Comparison of ENCODE assay signal across 8 cellular contexts in genomic region chr6:12483712-12484111, GRCh38.
A peak's percentile ranks its signal among the peaks of the same experiment; 100 is the strongest.
DNase-seq lines count a peak whose midpoint lies in the region; ATAC-seq lines count a peak whose summit lies in the region.

No MANE protein-coding gene starts in this region.

- no peaks in the 10 kb centered on the region for H3K36me3 ChIP-seq in aorta (ENCODE audit: control insufficient read depth in 1 of 2, insufficient read depth in 2 of 2, low read length in 1 of 2)

- no peak overlapping the region for H3K4me3 ChIP-seq in aorta (ENCODE audit: low read length in 2 of 2)

- ATAC-seq in activated CD4-positive, CD25-positive, alpha-beta regulatory T cell treated with anti-CD3 and anti-CD28 coated beads, Interleukin-2, amount 50 U/mL, for 24 hours, result peak; percentile 25 to 53
- ATAC-seq in HG02759 (IDR thresholded peaks at IDR 0.05; ENCODE audit: unreplicated experiment) (peak; percentile 91), aorta (ENCODE audit: low FRiP score) (no peak), left colon (no peak)

- H3K9me3 ChIP-seq in aorta (ENCODE audit: control insufficient read depth, low read length), result no peaks in the 10 kb centered on the region

- no peaks in the 10 kb centered on the region for H3K27me3 ChIP-seq in aorta (ENCODE audit: control insufficient read depth in 1 of 2, insufficient read depth in 2 of 2, low read length in 1 of 2)

- DNase-seq in activated CD4-positive, CD25-positive, alpha-beta regulatory T cell (lab: John Stamatoyannopoulos, UW), result no peak
- DNase-seq in RPMI7951 (ENCODE audit: low read depth) (peak; percentile 95), islet precursor cell (peak; percentile 59), NCI-H446 treated with DMSO at 0.1 percent for 48 hours (lab: John Stamatoyannopoulos, UW) (no peak), aorta (no peak), left colon (no peak)

- intact Hi-C loops in aorta (cut with DNase I), result no loop called here
- intact Hi-C loops in left colon (cut with DNase I, micrococcal nuclease), result no loop called here

- H3K4me1 ChIP-seq in aorta (ENCODE audit: control insufficient read depth in 1 of 2, insufficient read depth in 2 of 2, low read length in 2 of 2), result peaks cover 0 to 2% of the 10 kb centered on the region in 2 donors

- 3 to 4% methylated on average over 5 of the region's 5 CpGs for whole genome bisulfite sequencing in aorta, 2 donors

- H3K27ac ChIP-seq in aorta (ENCODE audit: low read depth in 1 of 2, low read length in 2 of 2), result peak overlapping the region in 1 of 2 donors; percentile 40

Comparison
In these comparisons a context has a peak if more than half of its experiments do, and no peak if none do; other contexts are left out.
1. ATAC-seq: peak in activated CD4-positive, CD25-positive, alpha-beta regulatory T cell treated with anti-CD3 and anti-CD28 coated beads, Interleukin-2, amount 50 U/mL, for 24 hours (2 of 2) and HG02759 (single experiment); none in aorta (single experiment) and left colon (single experiment).
2. DNase-seq: peak in RPMI7951 (single experiment) and islet precursor cell (single experiment); none in activated CD4-positive, CD25-positive, alpha-beta regulatory T cell (0 of 4), NCI-H446 treated with DMSO at 0.1 percent for 48 hours (single experiment), aorta (0 of 2) and left colon (0 of 2).